Comparison of ENCODE assay signal across 8 cellular contexts in the genomic region with DNA sequence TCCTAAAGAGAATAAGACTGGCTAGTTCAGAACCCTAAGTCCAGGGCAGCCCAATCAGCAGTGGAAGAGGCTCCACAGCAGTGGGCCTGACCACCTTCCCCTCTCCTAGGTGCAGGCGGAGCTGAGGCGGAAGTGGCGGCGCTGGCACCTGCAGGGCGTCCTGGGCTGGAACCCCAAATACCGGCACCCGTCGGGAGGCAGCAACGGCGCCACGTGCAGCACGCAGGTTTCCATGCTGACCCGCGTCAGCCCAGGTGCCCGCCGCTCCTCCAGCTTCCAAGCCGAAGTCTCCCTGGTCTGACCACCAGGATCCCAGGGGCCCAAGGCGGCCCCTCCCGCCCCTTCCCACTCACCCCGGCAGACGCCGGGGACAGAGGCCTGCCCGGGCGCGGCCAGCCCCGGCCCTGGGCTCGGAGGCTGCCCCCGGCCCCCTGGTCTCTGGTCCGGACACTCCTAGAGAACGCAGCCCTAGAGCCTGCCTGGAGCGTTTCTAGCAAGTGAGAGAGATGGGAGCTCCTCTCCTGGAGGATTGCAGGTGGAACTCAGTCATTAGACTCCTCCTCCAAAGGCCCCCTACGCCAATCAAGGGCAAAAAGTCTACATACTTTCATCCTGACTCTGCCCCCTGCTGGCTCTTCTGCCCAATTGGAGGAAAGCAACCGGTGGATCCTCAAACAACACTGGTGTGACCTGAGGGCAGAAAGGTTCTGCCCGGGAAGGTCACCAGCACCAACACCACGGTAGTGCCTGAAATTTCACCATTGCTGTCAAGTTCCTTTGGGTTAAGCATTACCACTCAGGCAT. TPM values are rescaled to one million over a fixed set of nuclear protein-coding genes. Genes with fewer than 3 reads are reported as not detected.
A peak's percentile ranks its signal among the peaks of the same experiment; 100 is the strongest.
DNase-seq lines count a peak whose midpoint lies in the region; ATAC-seq and TF ChIP-seq lines count a peak whose summit lies in the region.
"Had no signal": no experiment of that assay in that cellular context is flagged by ENCODE, and none has a peak within 500 bp of the region (broad histone marks: within the 10 kb centered on the region; RNA-seq: fewer than 3 reads in every experiment).

No MANE protein-coding gene starts in this region.

- POLR2A ChIA-PET in activated CD8-positive, alpha-beta T cell treated with anti-CD3 and anti-CD28 coated beads, Interleukin-2, amount 10 ng/mL, durations not matched to agents 7 days and 5 days (lab: Charles Lee), result no interaction called here

- H3K4me3 Mint-ChIP-seq in activated CD8-positive, alpha-beta T cell treated with anti-CD3 and anti-CD28 coated beads, Interleukin-2, amount 10 ng/mL, durations not matched to agents 7 days and 5 days, result no peak overlapping the region

- no peaks in the 10 kb centered on the region for H3K9me3 Mint-ChIP-seq in activated CD8-positive, alpha-beta T cell treated with anti-CD3 and anti-CD28 coated beads, Interleukin-2, amount 10 ng/mL, durations not matched to agents 7 days and 5 days (ENCODE audit: insufficient read depth)

- intact Hi-C loops in heart right ventricle (cut with DNase I), result loop anchor here in 8 of 10 donors (2.0 to 10.0 kb wide), 5 partner anchors 34 to 304 kb away; a partner anchor contains a TSS

- no peaks in the 10 kb centered on the region for H3K27me3 Mint-ChIP-seq in activated CD8-positive, alpha-beta T cell treated with anti-CD3 and anti-CD28 coated beads, Interleukin-2, amount 10 ng/mL, durations not matched to agents 7 days and 5 days (ENCODE audit: low read depth)

- peak; percentile 40 for ATAC-seq in activated CD8-positive, alpha-beta T cell treated with anti-CD3 and anti-CD28 coated beads, Interleukin-2, amount 10 ng/mL, durations not matched to agents 7 days and 5 days
- ATAC-seq in heart right ventricle (peak in 1 of 8 donors; percentile 27), GM18870 (IDR thresholded peaks at IDR 0.05; ENCODE audit: unreplicated experiment) (no peak)
- ATAC-seq: pancreas had no signal

- CTCF ChIA-PET in activated CD8-positive, alpha-beta T cell treated with anti-CD3 and anti-CD28 coated beads, Interleukin-2, amount 10 ng/mL, durations not matched to agents 7 days and 5 days (lab: Charles Lee), result interaction anchor here (0.6 to 17.5 kb wide), 19 partner anchors 8 to 1356 kb away, joined by 3 to 183 read pairs (median 4); a partner anchor contains a TSS

- no peaks in the 10 kb centered on the region for H3K9me3 ChIP-seq in heart right ventricle
- H3K9me3 ChIP-seq: pancreas had no signal

- H3K36me3 Mint-ChIP-seq in activated CD8-positive, alpha-beta T cell treated with anti-CD3 and anti-CD28 coated beads, Interleukin-2, amount 10 ng/mL, durations not matched to agents 7 days and 5 days (ENCODE audit: low read depth), result peaks cover 8% of the 10 kb centered on the region

- peak; percentile 48 for DNase-seq in GM03348 (ENCODE audit: low spot score)
- DNase-seq in activated CD8-positive, alpha-beta T cell treated with anti-CD3 and anti-CD28 coated beads, Interleukin-2, amount 10 ng/mL, durations not matched to agents 7 days and 5 days, result peak; percentile 69
- DNase-seq in heart right ventricle, result peak in 1 of 2 donors; percentile 29
- DNase-seq in stimulated activated CD4-positive, alpha-beta T cell treated with anti-CD3 and anti-CD28 coated beads, Interleukin-4, amount 100 ng/mL, for 4 hours, result peak; percentile 26 to 27
- DNase-seq in epidermal melanocyte (ENCODE audit: insufficient read length, low spot score), result no peak

- no peaks in the 10 kb centered on the region for H3K27me3 ChIP-seq in heart right ventricle
- H3K27me3 ChIP-seq: pancreas had no signal

- 85 to 86% methylated on average over 33 to 35 of the region's 35 CpGs for WGBS in heart right ventricle, 2 donors

- H3K4me1 Mint-ChIP-seq in activated CD8-positive, alpha-beta T cell treated with anti-CD3 and anti-CD28 coated beads, Interleukin-2, amount 10 ng/mL, durations not matched to agents 7 days and 5 days (ENCODE audit: low read depth), result peaks cover 21% of the 10 kb centered on the region

- peaks cover 0 to 18% (median 4%) of the 10 kb centered on the region in 9 donors for H3K4me1 ChIP-seq in heart right ventricle
- H3K4me1 ChIP-seq: pancreas had no signal

- peak overlapping the region in 1 of 10 donors; percentile 23 for H3K4me3 ChIP-seq in heart right ventricle
- H3K4me3 ChIP-seq: pancreas had no signal

- TF ChIP-seq CTCF in LNCAP (IDR thresholded peaks at IDR 0.05) (peak; percentile 65), heart right ventricle (IDR thresholded peaks at IDR 0.05) (peak in 8 of 9 donors; percentile 12 to 63 (median 52))

- no peak overlapping the region for H3K27ac Mint-ChIP-seq in activated CD8-positive, alpha-beta T cell treated with anti-CD3 and anti-CD28 coated beads, Interleukin-2, amount 10 ng/mL, durations not matched to agents 7 days and 5 days

- H3K27ac ChIP-seq in heart right ventricle, result no peak overlapping the region
- H3K27ac ChIP-seq: pancreas had no signal

- no peaks in the 10 kb centered on the region for H3K36me3 ChIP-seq in heart right ventricle
- H3K36me3 ChIP-seq: pancreas had no signal

RNA-seq across cellular contexts. Expression of a gene that starts 33.7 kb away (rescaled TPM):
- 1 to 10 TPM; 9.1 to 9.5 TPM for total RNA-seq in activated CD8-positive, alpha-beta T cell treated with anti-CD3 and anti-CD28 coated beads, Interleukin-2, amount 10 ng/mL, durations not matched to agents 7 days and 5 days
- total RNA-seq in heart right ventricle, result 1 to 10 TPM in 7 of 10 donors, under 1 TPM in 3; 0.76 to 7.3 (median 1.5) TPM
- polyA plus RNA-seq in heart right ventricle, result 1 to 10 TPM; 3.9 to 8.3 TPM

RNA-seq across cellular contexts. Expression of a gene that starts 45.6 kb away (rescaled TPM):
- 10 to 100 TPM; 49.3 to 51.4 TPM for total RNA-seq in activated CD8-positive, alpha-beta T cell treated with anti-CD3 and anti-CD28 coated beads, Interleukin-2, amount 10 ng/mL, durations not matched to agents 7 days and 5 days
- total RNA-seq in heart right ventricle, result 10 to 100 TPM; 23.8 to 32.9 (median 26.4) TPM
- polyA plus RNA-seq in heart right ventricle, result 10 to 100 TPM; 21.1 to 21.2 TPM

RNA-seq across cellular contexts. Expression of a gene that starts 54.5 kb away (rescaled TPM):
- total RNA-seq in activated CD8-positive, alpha-beta T cell treated with anti-CD3 and anti-CD28 coated beads, Interleukin-2, amount 10 ng/mL, durations not matched to agents 7 days and 5 days, result 10 to 100 TPM; 68.6 to 68.7 TPM
- total RNA-seq in heart right ventricle, result 10 to 100 TPM in 7 of 10 donors, 1 to 10 TPM in 3; 9.1 to 15.2 (median 11.3) TPM
- 10 to 100 TPM; 31.9 to 35.3 TPM for polyA plus RNA-seq in heart right ventricle

Comparison
In these comparisons a context has a peak if more than half of its experiments do, and no peak if none do; other contexts are left out.
1. RNA of a gene that starts 54.5 kb away (total RNA-seq): 68.6 to 68.7 TPM in activated CD8-positive, alpha-beta T cell treated with anti-CD3 and anti-CD28 coated beads, Interleukin-2, amount 10 ng/mL, durations not matched to agents 7 days and 5 days; 9.1 to 15.2 TPM in heart right ventricle; every median in the first group is over 4 times any median in the second.